19 cellular contexts compared by ENCODE assay signal in the genomic region with DNA sequence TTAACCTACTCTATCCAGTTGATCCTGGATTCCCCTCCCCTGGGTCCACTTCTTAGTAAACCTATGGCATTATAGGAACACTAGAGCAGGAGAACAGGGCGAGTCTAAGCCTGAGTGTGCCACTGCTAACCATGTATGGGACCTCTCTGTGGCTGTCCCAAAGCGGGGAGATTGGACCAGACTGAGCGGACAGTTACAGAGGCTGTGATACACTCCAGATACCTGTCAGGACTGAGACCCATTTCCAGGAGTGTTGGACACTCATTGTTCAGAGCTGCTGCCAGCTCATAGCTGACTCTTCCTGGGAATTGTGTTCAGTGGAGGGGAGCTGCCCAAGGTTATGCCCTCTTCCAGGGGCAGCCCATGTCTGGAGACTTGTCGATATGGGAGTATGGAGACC. TPM values are rescaled to one million over a fixed set of nuclear protein-coding genes. Genes with fewer than 3 reads are reported as not detected.
DNase-seq lines count a peak whose midpoint lies in the region; ATAC-seq and TF ChIP-seq lines count a peak whose summit lies in the region.
"Had no signal": no experiment of that assay in that cellular context is flagged by ENCODE, and none has a peak within 500 bp of the region (broad histone marks: within the 10 kb centered on the region; RNA-seq: fewer than 3 reads in every experiment).

No MANE protein-coding gene starts in this region.

- no peak overlapping the region for H3K9ac ChIP-seq in H9 (ENCODE audit: extremely low read depth, insufficient read length, low read length)

- no peak overlapping the region for H2BK15ac ChIP-seq in H9 (ENCODE audit: low read depth, low read length)

- H3K14ac ChIP-seq in H9 (ENCODE audit: insufficient read depth, low read length): no peak overlapping the region

- no peaks in the 10 kb centered on the region for H4K20me1 ChIP-seq in H9 (ENCODE audit: control insufficient read depth, insufficient read depth, insufficient read length)

- TF ChIP-seq EP300 in transverse colon (IDR thresholded peaks at IDR 0.05; ENCODE audit: low read depth): no peak

- H3K18ac ChIP-seq in H9 (ENCODE audit: insufficient read length, low read depth, low read length): no peak overlapping the region

- no peak overlapping the region for H3K56ac ChIP-seq in H9 (ENCODE audit: insufficient read length, low read depth, low read length)

- H3K23me2 ChIP-seq in H9 (ENCODE audit: insufficient read length, low read depth, low read length, poor library complexity, severe bottlenecking): no peaks in the 10 kb centered on the region

- no peak overlapping the region for H3K4me3 Mint-ChIP-seq in H9
- H3K4me3 Mint-ChIP-seq in stimulated activated effector memory CD8-positive, alpha-beta T cell treated with anti-CD3 and anti-CD28 coated beads, Interleukin-12 subunit alpha, Interleukin-12 subunit beta, amount 100 ng/mL, for 72 hours: no peak overlapping the region

- peaks cover 20% of the 10 kb centered on the region for H3K36me3 ChIP-seq in left ventricle myocardium inferior
- peaks cover 0 to 5% (median under 1%) of the 10 kb centered on the region in 4 donors for H3K36me3 ChIP-seq in transverse colon

- TF ChIP-seq CTCF in left ventricle myocardium inferior (IDR thresholded peaks at IDR 0.05; ENCODE audit: borderline replicate concordance): no peak
- TF ChIP-seq CTCF in H9 (conservative IDR thresholded peaks at IDR 0.05): no peak
- TF ChIP-seq CTCF in transverse colon (IDR thresholded peaks at IDR 0.05): no peak

- no peak overlapping the region for H3K23ac ChIP-seq in H9 (ENCODE audit: insufficient read length, low read depth, low read length)

- H3T11ph ChIP-seq in H9 (ENCODE audit: low read length): no peak overlapping the region

- peaks cover 16 to 31% (median 19%) of the 10 kb centered on the region in 3 experiments for H3K36me3 Mint-ChIP-seq in H9 (ENCODE audit: insufficient read depth in 1 of 3, low read depth in 3 of 3)
- peaks cover 44% of the 10 kb centered on the region for H3K36me3 Mint-ChIP-seq in stimulated activated effector memory CD8-positive, alpha-beta T cell treated with anti-CD3 and anti-CD28 coated beads, Interleukin-12 subunit alpha, Interleukin-12 subunit beta, amount 100 ng/mL, for 72 hours

- DNase-seq in Right ventricle myocardium inferior (ENCODE audit: missing footprints): no peak
- DNase-seq in left ventricle myocardium inferior: no peak
- DNase-seq in H9: no peak
- peak; percentile 21 for DNase-seq in left ventricle myocardium superior
- DNase-seq in stimulated activated effector memory CD8-positive, alpha-beta T cell treated with anti-CD3 and anti-CD28 coated beads, Interleukin-12 subunit alpha, Interleukin-12 subunit beta, amount 100 ng/mL, for 72 hours (ENCODE audit: low spot score in 2 of 2): no peak
- DNase-seq in transverse colon: no peak
- DNase-seq in NCI-H1694 treated with DMSO at 0.1 percent for 48 hours (lab: John Stamatoyannopoulos, UW): no peak
- DNase-seq: DMS153, DND-41, NCI-H1048, NCI-H1417 treated with DMSO at 0.1 percent for 48 hours, NCI-H187, NCI-H2107, NCI-H446 treated with DMSO at 0.1 percent for 48 hours, NCI-H526, PC-9, SHP77 treated with DMSO at 0.1 percent for 48 hours had no signal

- H3K79me2 ChIP-seq in H9 (ENCODE audit: insufficient read depth, low read length): no peaks in the 10 kb centered on the region

- H2AFZ ChIP-seq in H9 (ENCODE audit: low read length): no peak overlapping the region
- H2AFZ ChIP-seq: PC-9 had no signal

- in situ Hi-C loops in transverse colon (cut with MboI; ENCODE audit: low pct_ligation_motif_present in 1 of 4, low pct_unique_long_range_greater_than_20kb in 1 of 4, low sequenced_read_pairs in 3 of 4): no loop called here

- intact Hi-C loops in Right ventricle myocardium inferior (cut with DNase I): no loop called here
- intact Hi-C loops in left ventricle myocardium inferior (cut with micrococcal nuclease): no loop called here
- intact Hi-C loops in left ventricle myocardium superior (cut with micrococcal nuclease): no loop called here
- intact Hi-C loops in transverse colon (cut with DNase I; ENCODE audit: low total_unique reads): no loop called here

- H3K27ac ChIP-seq in left ventricle myocardium inferior (replicated peaks): no peak overlapping the region
- no peak overlapping the region for H3K27ac ChIP-seq in H9 (ENCODE audit: insufficient read length, low read depth, low read length)
- no peak overlapping the region for H3K27ac ChIP-seq in transverse colon
- H3K27ac ChIP-seq: PC-9 had no signal

- H2BK5ac ChIP-seq in H9 (ENCODE audit: insufficient read length, low read length): no peak overlapping the region

- H4K5ac ChIP-seq in H9 (ENCODE audit: insufficient read length, low read depth, low read length): no peak overlapping the region

- peak overlapping the region in 2 of 3 experiments; percentile 36 to 90; a peak in 2 of 7 replicates for H3K27ac Mint-ChIP-seq in H9
- H3K27ac Mint-ChIP-seq in stimulated activated effector memory CD8-positive, alpha-beta T cell treated with anti-CD3 and anti-CD28 coated beads, Interleukin-12 subunit alpha, Interleukin-12 subunit beta, amount 100 ng/mL, for 72 hours: peak overlapping the region; percentile 27

- no peak overlapping the region for H3K4ac ChIP-seq in H9 (ENCODE audit: low read depth, low read length)

- TF ChIP-seq POLR2A in transverse colon (IDR thresholded peaks at IDR 0.05): no peak

- peak; percentile 27 for ATAC-seq in Right ventricle myocardium inferior
- peak; percentile 42 for ATAC-seq in left ventricle myocardium superior
- no peak for ATAC-seq in stimulated activated effector memory CD8-positive, alpha-beta T cell treated with anti-CD3 and anti-CD28 coated beads, Interleukin-12 subunit alpha, Interleukin-12 subunit beta, amount 100 ng/mL, for 72 hours

- H3K27me3 ChIP-seq in left ventricle myocardium inferior (ENCODE audit: low read depth) (no peaks in the 10 kb centered on the region), H9 (ENCODE audit: insufficient read depth, low read length) (no peaks in the 10 kb centered on the region), transverse colon (no peaks in the 10 kb centered on the region)

- no peaks in the 10 kb centered on the region for H3K9me3 Mint-ChIP-seq in H9
- H3K9me3 Mint-ChIP-seq in stimulated activated effector memory CD8-positive, alpha-beta T cell treated with anti-CD3 and anti-CD28 coated beads, Interleukin-12 subunit alpha, Interleukin-12 subunit beta, amount 100 ng/mL, for 72 hours: no peaks in the 10 kb centered on the region

- H2AK5ac ChIP-seq in H9 (ENCODE audit: insufficient read length, low read length): no peak overlapping the region

- no peak overlapping the region for H2BK12ac ChIP-seq in H9 (ENCODE audit: insufficient read length, low read depth, low read length)

- no peaks in the 10 kb centered on the region for H3K79me1 ChIP-seq in H9 (ENCODE audit: insufficient read depth, low read depth, low read length, poor library complexity, severe bottlenecking)

- H3K4me1 ChIP-seq in left ventricle myocardium inferior (peaks cover 10% of the 10 kb centered on the region), H9 (ENCODE audit: insufficient read depth, low read length) (no peaks in the 10 kb centered on the region), transverse colon (no peaks in the 10 kb centered on the region)

- H3K27me3 Mint-ChIP-seq in H9 (ENCODE audit: low read depth): peaks cover 10% of the 10 kb centered on the region

- no peak overlapping the region for H2BK20ac ChIP-seq in H9 (ENCODE audit: low read depth, low read length, poor library complexity, severe bottlenecking)

- no peak overlapping the region for H3K4me2 ChIP-seq in H9 (ENCODE audit: insufficient read depth, insufficient read length, low read length)
- H3K4me2 ChIP-seq: PC-9 had no signal

- no CpG with 5 or more reads among the region's 4 CpGs for WGBS in H9 (ENCODE audit: extremely low coverage, insufficient read length, low lambda C conversion rate)
- WGBS in transverse colon (ENCODE audit: low coverage in 1 of 2), 2 donors: 60 to 79% methylated on average over 1 to 4 of the region's 4 CpGs

- no peak overlapping the region for H3K4me3 ChIP-seq in left ventricle myocardium inferior
- H3K4me3 ChIP-seq in transverse colon: no peak overlapping the region
- H3K4me3 ChIP-seq: PC-9 had no signal

- H3K4me1 Mint-ChIP-seq in H9: no peaks in the 10 kb centered on the region
- no peaks in the 10 kb centered on the region for H3K4me1 Mint-ChIP-seq in stimulated activated effector memory CD8-positive, alpha-beta T cell treated with anti-CD3 and anti-CD28 coated beads, Interleukin-12 subunit alpha, Interleukin-12 subunit beta, amount 100 ng/mL, for 72 hours

- H2BK120ac ChIP-seq in H9 (ENCODE audit: low read depth, low read length, poor library complexity, severe bottlenecking): no peak overlapping the region

- H4K8ac ChIP-seq in H9 (replicated peaks; ENCODE audit: insufficient read length, low read depth, low read length): no peak overlapping the region

- H4K91ac ChIP-seq in H9 (ENCODE audit: insufficient read length, low read depth, low read length): no peak overlapping the region

- H3K9me3 ChIP-seq in left ventricle myocardium inferior (replicated peaks): no peaks in the 10 kb centered on the region
- no peaks in the 10 kb centered on the region for H3K9me3 ChIP-seq in H9 (ENCODE audit: control insufficient read depth, low read depth, low read length)
- no peaks in the 10 kb centered on the region for H3K9me3 ChIP-seq in transverse colon

RNA-seq across cellular contexts. Expression of a gene that starts 11.9 kb away (rescaled TPM):
- total RNA-seq in Right ventricle myocardium inferior (10.3 TPM), left ventricle myocardium inferior (10.9 TPM), H9 (2021) (3.7 and 4.5 TPM in 2 replicates), left ventricle myocardium superior (7.1 TPM), transverse colon (1 to 10 TPM in 3 of 4 donors, not detected in 1; 3.0 to 3.8 (median 3.2) TPM)
- total RNA-seq: H4, RPMI7951 had no signal

RNA-seq across cellular contexts. Expression of a gene that starts 24.8 kb away (rescaled TPM):
- total RNA-seq in Right ventricle myocardium inferior (98.9 TPM), left ventricle myocardium inferior (98.7 TPM), H9 (2021) (140 and 147 TPM in 2 replicates), left ventricle myocardium superior (110 TPM), transverse colon (1,000 to 10,000 TPM in 1 of 4 donors, 100 to 1,000 TPM in 3; 495 to 1,114 (median 787) TPM)

RNA-seq across cellular contexts. Expression of a gene that starts 38.9 kb away (rescaled TPM):
- total RNA-seq in Right ventricle myocardium inferior: 407 TPM
- 438 TPM for total RNA-seq in left ventricle myocardium inferior
- 144 and 147 TPM in 2 replicates for total RNA-seq in H9 (2021)
- total RNA-seq in left ventricle myocardium superior: 434 TPM
- 100 to 1,000 TPM; 250 to 620 (median 432) TPM for total RNA-seq in transverse colon

RNA-seq across cellular contexts. Expression of a gene that starts 49.2 kb away (rescaled TPM):
- total RNA-seq in Right ventricle myocardium inferior (11.1 TPM), left ventricle myocardium inferior (11.8 TPM), H9 (2021) (50.8 and 51.1 TPM in 2 replicates), left ventricle myocardium superior (13.5 TPM), transverse colon (10 to 100 TPM; 22.8 to 28.7 (median 27.3) TPM)
